ENCODE assay signal across 15 cellular contexts in genomic region chr1:88979749-88980116, GRCh38. TPM values are rescaled to one million over a fixed set of nuclear protein-coding genes. Genes with fewer than 3 reads are reported as not detected.
DNase-seq lines count a peak whose midpoint lies in the region; ATAC-seq and TF ChIP-seq lines count a peak whose summit lies in the region.
"Had no signal": no experiment of that assay in that cellular context is flagged by ENCODE, and none has a peak within 500 bp of the region (broad histone marks: within the 10 kb centered on the region; RNA-seq: fewer than 3 reads in every experiment).

No MANE protein-coding gene starts in this region.

- H3K27me3 Mint-ChIP-seq in T-helper 1 cell treated with Interleukin-12 subunit alpha and Interleukin-12 subunit beta and Interleukin-4 antibody, amounts not matched to agents 30 μg/mL and 1 μg/mL, for 36 hours (ENCODE audit: low read depth), result no peaks in the 10 kb centered on the region
- H3K27me3 Mint-ChIP-seq in activated CD4-positive, alpha-beta memory T cell treated with anti-CD3 and anti-CD28 coated beads for 36 hours, result no peaks in the 10 kb centered on the region
- no peaks in the 10 kb centered on the region for H3K27me3 Mint-ChIP-seq in natural killer cell treated with Interleukin-12 subunit alpha and Interleukin-12 subunit beta and Interleukin-15 and Interleukin-18, amount 100 ng/mL, for 72 hours
- no peaks in the 10 kb centered on the region for H3K27me3 Mint-ChIP-seq in glutamatergic neuron (ENCODE audit: unreplicated experiment)
- H3K27me3 Mint-ChIP-seq: IgD-negative memory B cell had no signal

- CTCF ChIA-PET in activated CD4-positive, alpha-beta memory T cell treated with anti-CD3 and anti-CD28 coated beads for 36 hours (lab: Charles Lee), result no interaction called here

- H3K9me3 ChIP-seq in GM23248 (ENCODE audit: low read depth) (no peaks in the 10 kb centered on the region), right atrium auricular region (no peaks in the 10 kb centered on the region), mesenchymal stem cell (ENCODE audit: control insufficient read depth, low read length) (no peaks in the 10 kb centered on the region)
- H3K9me3 ChIP-seq: Caco-2 had no signal

- H3F3A ChIP-seq in GM23248 (ENCODE audit: insufficient read depth), result peaks cover 14% of the 10 kb centered on the region

- intact Hi-C loops in activated CD4-positive, alpha-beta memory T cell treated with anti-CD3 and anti-CD28 coated beads for 36 hours (cut with micrococcal nuclease), result no loop called here

- no peak overlapping the region for H4K91ac ChIP-seq in mesenchymal stem cell (ENCODE audit: low read length)

- H3K9me3 Mint-ChIP-seq in T-helper 1 cell treated with Interleukin-12 subunit alpha and Interleukin-12 subunit beta and Interleukin-4 antibody, amounts not matched to agents 30 μg/mL and 1 μg/mL, for 36 hours, result no peaks in the 10 kb centered on the region
- peaks cover 3% of the 10 kb centered on the region for H3K9me3 Mint-ChIP-seq in activated CD4-positive, alpha-beta memory T cell treated with anti-CD3 and anti-CD28 coated beads for 36 hours
- H3K9me3 Mint-ChIP-seq in natural killer cell treated with Interleukin-12 subunit alpha and Interleukin-12 subunit beta and Interleukin-15 and Interleukin-18, amount 100 ng/mL, for 72 hours, result peaks cover 6% of the 10 kb centered on the region
- H3K9me3 Mint-ChIP-seq in glutamatergic neuron (ENCODE audit: unreplicated experiment), result no peaks in the 10 kb centered on the region
- H3K9me3 Mint-ChIP-seq: IgD-negative memory B cell had no signal

- peaks cover 51% of the 10 kb centered on the region for H3K4me1 Mint-ChIP-seq in T-helper 1 cell treated with Interleukin-12 subunit alpha and Interleukin-12 subunit beta and Interleukin-4 antibody, amounts not matched to agents 30 μg/mL and 1 μg/mL, for 36 hours (ENCODE audit: low read depth)
- peaks cover 63% of the 10 kb centered on the region for H3K4me1 Mint-ChIP-seq in activated CD4-positive, alpha-beta memory T cell treated with anti-CD3 and anti-CD28 coated beads for 36 hours (ENCODE audit: low read depth)
- H3K4me1 Mint-ChIP-seq in natural killer cell treated with Interleukin-12 subunit alpha and Interleukin-12 subunit beta and Interleukin-15 and Interleukin-18, amount 100 ng/mL, for 72 hours (ENCODE audit: low read depth in 2 of 2), result peaks cover 71% of the 10 kb centered on the region in 2 donors
- H3K4me1 Mint-ChIP-seq in glutamatergic neuron (ENCODE audit: low read depth, unreplicated experiment), result no peaks in the 10 kb centered on the region

- no peak overlapping the region for H2AK5ac ChIP-seq in mesenchymal stem cell (ENCODE audit: low read length, severe bottlenecking)

- no peak overlapping the region for H2BK12ac ChIP-seq in mesenchymal stem cell (ENCODE audit: low read length in 2 of 2)

- POLR2A ChIA-PET in activated CD4-positive, alpha-beta memory T cell treated with anti-CD3 and anti-CD28 coated beads for 36 hours (lab: Charles Lee), result interaction anchor here (0.5 kb wide), 1 partner anchor 12 kb away, joined by 3 read pairs; no protein-coding TSS in a partner anchor

- no peak overlapping the region for H2BK120ac ChIP-seq in mesenchymal stem cell (ENCODE audit: low read depth, low read length)

- H3K27ac ChIP-seq in GM23248 (no peak overlapping the region), right atrium auricular region (no peak overlapping the region), mesenchymal stem cell (ENCODE audit: low read length, poor library complexity, severe bottlenecking) (no peak overlapping the region)
- H3K27ac ChIP-seq: C4-2B, PC-9 had no signal

- H3K4ac ChIP-seq in mesenchymal stem cell (ENCODE audit: low read depth in 1 of 2, low read length in 2 of 2), result no peak overlapping the region

- H3K4me3 ChIP-seq in GM23248 (no peak overlapping the region), right atrium auricular region (no peak overlapping the region), mesenchymal stem cell (ENCODE audit: insufficient read depth in 1 of 2, low read depth in 1 of 2, low read length in 2 of 2) (no peak overlapping the region)
- H3K4me3 ChIP-seq: GM23338, PC-9 had no signal

- H2AFZ ChIP-seq in GM23248, result no peak overlapping the region
- no peak overlapping the region for H2AFZ ChIP-seq in mesenchymal stem cell (ENCODE audit: low read depth, low read length)
- H2AFZ ChIP-seq: GM23338, PC-9 had no signal

- ATAC-seq in natural killer cell treated with Interleukin-12 subunit alpha and Interleukin-12 subunit beta and Interleukin-15 and Interleukin-18, amount 100 ng/mL, for 72 hours, result no peak
- ATAC-seq: GM23338 had no signal

- H3K36me3 ChIP-seq in GM23248 (ENCODE audit: low read depth), result no peaks in the 10 kb centered on the region; the same call in 1 of the 2 replicates
- H3K36me3 ChIP-seq in right atrium auricular region, result peaks cover 12% of the 10 kb centered on the region
- peaks cover 2 to 27% of the 10 kb centered on the region in 2 experiments for H3K36me3 ChIP-seq in mesenchymal stem cell (ENCODE audit: control insufficient read depth in 1 of 2, insufficient read depth in 2 of 2, low read depth in 1 of 2, low read length in 2 of 2)

- no peak for DNase-seq in T-helper 1 cell
- DNase-seq in GM23248, result no peak
- no peak for DNase-seq in activated CD4-positive, alpha-beta memory T cell treated with anti-CD3 and anti-CD28 coated beads for 36 hours
- DNase-seq in natural killer cell treated with Interleukin-12 subunit alpha and Interleukin-12 subunit beta and Interleukin-15 and Interleukin-18, amount 100 ng/mL, for 72 hours (ENCODE audit: low spot score), result no peak
- DNase-seq in glutamatergic neuron, result no peak
- DNase-seq in right atrium auricular region (ENCODE audit: low spot score), result no peak
- DNase-seq in mesenchymal stem cell, result no peak
- DNase-seq: Caco-2, NCI-H146, NCI-H2081 treated with DMSO at 0.1 percent for 48 hours, PC-9 had no signal

- H4K8ac ChIP-seq in mesenchymal stem cell (ENCODE audit: low read length), result no peak overlapping the region

- peaks cover 27% of the 10 kb centered on the region for H3K79me1 ChIP-seq in mesenchymal stem cell (replicated peaks; ENCODE audit: low read length, poor library complexity, severe bottlenecking)

- no peaks in the 10 kb centered on the region for H4K20me1 ChIP-seq in GM23248 (ENCODE audit: insufficient read depth)

- H3K79me2 ChIP-seq in GM23248 (ENCODE audit: insufficient read depth), result peaks cover 77% of the 10 kb centered on the region

- no peak overlapping the region for H2BK15ac ChIP-seq in mesenchymal stem cell (ENCODE audit: low read depth, poor library complexity, severe bottlenecking)

- peaks cover 55% of the 10 kb centered on the region for H3K36me3 Mint-ChIP-seq in T-helper 1 cell treated with Interleukin-12 subunit alpha and Interleukin-12 subunit beta and Interleukin-4 antibody, amounts not matched to agents 30 μg/mL and 1 μg/mL, for 36 hours (ENCODE audit: low read depth)
- peaks cover 57% of the 10 kb centered on the region for H3K36me3 Mint-ChIP-seq in activated CD4-positive, alpha-beta memory T cell treated with anti-CD3 and anti-CD28 coated beads for 36 hours
- H3K36me3 Mint-ChIP-seq in natural killer cell treated with Interleukin-12 subunit alpha and Interleukin-12 subunit beta and Interleukin-15 and Interleukin-18, amount 100 ng/mL, for 72 hours, result peaks cover 44% of the 10 kb centered on the region
- H3K36me3 Mint-ChIP-seq in glutamatergic neuron (ENCODE audit: unreplicated experiment), result peaks cover 8% of the 10 kb centered on the region

- no peaks in the 10 kb centered on the region for H3K27me3 ChIP-seq in GM23248 (replicated peaks; ENCODE audit: insufficient read depth)
- no peaks in the 10 kb centered on the region for H3K27me3 ChIP-seq in right atrium auricular region
- H3K27me3 ChIP-seq in mesenchymal stem cell (ENCODE audit: control insufficient read depth in 1 of 2, insufficient read depth in 1 of 2, low read length in 2 of 2), result no peaks in the 10 kb centered on the region

- peak overlapping the region; percentile 11 for H3K4me3 Mint-ChIP-seq in T-helper 1 cell treated with Interleukin-12 subunit alpha and Interleukin-12 subunit beta and Interleukin-4 antibody, amounts not matched to agents 30 μg/mL and 1 μg/mL, for 36 hours
- H3K4me3 Mint-ChIP-seq in activated CD4-positive, alpha-beta memory T cell treated with anti-CD3 and anti-CD28 coated beads for 36 hours, result no peak overlapping the region
- peak overlapping the region; percentile 66 for H3K4me3 Mint-ChIP-seq in natural killer cell treated with Interleukin-12 subunit alpha and Interleukin-12 subunit beta and Interleukin-15 and Interleukin-18, amount 100 ng/mL, for 72 hours
- H3K4me3 Mint-ChIP-seq in glutamatergic neuron (ENCODE audit: unreplicated experiment), result no peak overlapping the region
- H3K4me3 Mint-ChIP-seq: GM23338, IgD-negative memory B cell had no signal

- H2BK5ac ChIP-seq in mesenchymal stem cell (ENCODE audit: low read depth, low read length, poor library complexity, severe bottlenecking), result no peak overlapping the region

- no peak overlapping the region for H3K23ac ChIP-seq in mesenchymal stem cell (ENCODE audit: low read length in 2 of 2)

- H3K4me1 ChIP-seq in GM23248 (ENCODE audit: insufficient read depth) (peaks cover 24% of the 10 kb centered on the region), right atrium auricular region (peaks cover 0 to 28% of the 10 kb centered on the region in 2 donors), mesenchymal stem cell (ENCODE audit: control insufficient read depth, insufficient read depth, low read depth, low read length) (peaks cover 3% of the 10 kb centered on the region)
- H3K4me1 ChIP-seq: Caco-2 had no signal

- peak overlapping the region; percentile 42 for H3K27ac Mint-ChIP-seq in T-helper 1 cell treated with Interleukin-12 subunit alpha and Interleukin-12 subunit beta and Interleukin-4 antibody, amounts not matched to agents 30 μg/mL and 1 μg/mL, for 36 hours
- H3K27ac Mint-ChIP-seq in activated CD4-positive, alpha-beta memory T cell treated with anti-CD3 and anti-CD28 coated beads for 36 hours, result peak overlapping the region; percentile 4
- H3K27ac Mint-ChIP-seq in natural killer cell treated with Interleukin-12 subunit alpha and Interleukin-12 subunit beta and Interleukin-15 and Interleukin-18, amount 100 ng/mL, for 72 hours, result peak overlapping the region; percentile 89 to 96
- H3K27ac Mint-ChIP-seq in glutamatergic neuron (ENCODE audit: unreplicated experiment), result no peak overlapping the region
- H3K27ac Mint-ChIP-seq: GM23338, IgD-negative memory B cell had no signal

- H3K18ac ChIP-seq in mesenchymal stem cell (ENCODE audit: low read depth in 1 of 2, low read length in 2 of 2), result no peak overlapping the region

- TF ChIP-seq CTCF in glutamatergic neuron (IDR thresholded peaks at IDR 0.05; ENCODE audit: partially characterized antibody, unreplicated experiment), result no peak
- no peak for TF ChIP-seq CTCF in right atrium auricular region (IDR thresholded peaks at IDR 0.05)

- H3K9me2 ChIP-seq in GM23248 (ENCODE audit: insufficient read depth), result no peaks in the 10 kb centered on the region

- H3K9ac ChIP-seq in GM23248, result no peak overlapping the region
- H3K9ac ChIP-seq in mesenchymal stem cell (ENCODE audit: low read length), result no peak overlapping the region

- in situ Hi-C loops in GM23248 (cut with MboI), result no loop called here

- peak overlapping the region; percentile 19 for H3K4me2 ChIP-seq in GM23248 (ENCODE audit: unreplicated experiment)
- no peak overlapping the region for H3K4me2 ChIP-seq in mesenchymal stem cell (ENCODE audit: low read length, poor library complexity, severe bottlenecking)
- H3K4me2 ChIP-seq: GM23338, PC-9 had no signal

- no peak overlapping the region for H3K14ac ChIP-seq in mesenchymal stem cell (ENCODE audit: low read length in 2 of 2)

RNA-seq across cellular contexts. Expression of gene KYAT3, which starts 12.7 kb away (rescaled TPM):
- total RNA-seq in GM23248 (2014; rRNA removed; shearing (Covaris generic)), result 25.3 and 36.5 TPM in 2 replicates
- polyA plus RNA-seq in GM23248 (2016; fragmentation: Nextera tagmentation; extraction: Ambion mirVana), result 38.7 and 38.8 TPM in 2 replicates
- total RNA-seq in activated CD4-positive, alpha-beta memory T cell treated with anti-CD3 and anti-CD28 coated beads for 36 hours, result 10 to 100 TPM; 66.8 to 71.4 TPM
- 10 to 100 TPM; 28.0 to 32.6 TPM for total RNA-seq in natural killer cell treated with Interleukin-12 subunit alpha and Interleukin-12 subunit beta and Interleukin-15 and Interleukin-18, amount 100 ng/mL, for 72 hours
- total RNA-seq in glutamatergic neuron (ENCODE audit: unreplicated experiment), result 25.0 TPM
- 1 to 10 TPM; 7.7 to 9.4 TPM for total RNA-seq in right atrium auricular region
- 23.4 TPM for polyA plus RNA-seq in mesenchymal stem cell (2013, experiment 1 of 2)
- 24.0 TPM for polyA plus RNA-seq in mesenchymal stem cell (2013, experiment 2 of 2)

RNA-seq across cellular contexts. Expression of gene RBMXL1, which starts 12.7 kb away (rescaled TPM):
- total RNA-seq in GM23248 (2014; rRNA removed; shearing (Covaris generic)), result 7.1 and 9.4 TPM in 2 replicates
- polyA plus RNA-seq in GM23248 (2016; fragmentation: Nextera tagmentation; extraction: Ambion mirVana), result 8.0 and 8.4 TPM in 2 replicates
- total RNA-seq in activated CD4-positive, alpha-beta memory T cell treated with anti-CD3 and anti-CD28 coated beads for 36 hours, result 10 to 100 TPM; 28.1 to 31.5 TPM
- 10 to 100 TPM; 30.1 to 30.9 TPM for total RNA-seq in natural killer cell treated with Interleukin-12 subunit alpha and Interleukin-12 subunit beta and Interleukin-15 and Interleukin-18, amount 100 ng/mL, for 72 hours
- total RNA-seq in glutamatergic neuron (ENCODE audit: unreplicated experiment) (12.7 TPM), right atrium auricular region (10 to 100 TPM; 11.0 to 11.3 TPM)
- 4.4 TPM for polyA plus RNA-seq in mesenchymal stem cell (2013, experiment 1 of 2)
- polyA plus RNA-seq in mesenchymal stem cell (2013, experiment 2 of 2), result 4.5 TPM

RNA-seq across cellular contexts. Expression of gene GBP3, which starts 42.9 kb away (rescaled TPM):
- 59.9 and 63.5 TPM in 2 replicates for total RNA-seq in GM23248 (2014; rRNA removed; shearing (Covaris generic))
- 29.9 and 33.1 TPM in 2 replicates for polyA plus RNA-seq in GM23248 (2016; fragmentation: Nextera tagmentation; extraction: Ambion mirVana)
- 1 to 10 TPM; 4.5 to 5.7 TPM for total RNA-seq in activated CD4-positive, alpha-beta memory T cell treated with anti-CD3 and anti-CD28 coated beads for 36 hours
- total RNA-seq in natural killer cell treated with Interleukin-12 subunit alpha and Interleukin-12 subunit beta and Interleukin-15 and Interleukin-18, amount 100 ng/mL, for 72 hours, result 10 to 100 TPM; 36.6 to 88.6 TPM
- total RNA-seq in glutamatergic neuron (ENCODE audit: unreplicated experiment) (not detected), right atrium auricular region (10 to 100 TPM in 1 of 2 donors, 1 to 10 TPM in 1; 5.8 to 10.4 TPM)
- polyA plus RNA-seq in mesenchymal stem cell (2013, experiment 1 of 2), result 5.6 TPM
- polyA plus RNA-seq in mesenchymal stem cell (2013, experiment 2 of 2), result 6.5 TPM
- total RNA-seq: GM23338 had no signal

Comparison
In these comparisons a context has a peak if more than half of its experiments do, and no peak if none do; other contexts are left out.
1. H3K4me3 Mint-ChIP-seq: peak in T-helper 1 cell treated with Interleukin-12 subunit alpha and Interleukin-12 subunit beta and Interleukin-4 antibody, amounts not matched to agents 30 μg/mL and 1 μg/mL, for 36 hours (single experiment) and natural killer cell treated with Interleukin-12 subunit alpha and Interleukin-12 subunit beta and Interleukin-15 and Interleukin-18, amount 100 ng/mL, for 72 hours (single experiment); none in activated CD4-positive, alpha-beta memory T cell treated with anti-CD3 and anti-CD28 coated beads for 36 hours (single experiment) and glutamatergic neuron (single experiment).